Comparison of ENCODE assay signal across 23 cellular contexts in genomic region chr2:189453998-189454397, GRCh38. TPM values are rescaled to one million over a fixed set of nuclear protein-coding genes. Genes with fewer than 3 reads are reported as not detected.
DNase-seq lines count a peak whose midpoint lies in the region; ATAC-seq and TF ChIP-seq lines count a peak whose summit lies in the region.
"Had no signal": no experiment of that assay in that cellular context is flagged by ENCODE, and none has a peak within 500 bp of the region (broad histone marks: within the 10 kb centered on the region; RNA-seq: fewer than 3 reads in every experiment).

No MANE protein-coding gene starts in this region.

- H3K27ac ChIP-seq in testis = no peak overlapping the region
- H3K27ac ChIP-seq: HL-60 had no signal

- no peak for ATAC-seq in activated T-cell treated with anti-CD3 and anti-CD28 coated beads, Interleukin-2, amount 50 U/mL, for 4 hours
- no peak for ATAC-seq in activated T-helper 17 cell treated with anti-CD3 and anti-CD28 coated beads, Interleukin-2, amount 50 U/mL, for 72 hours (replicated peaks)
- ATAC-seq in GM21526 (IDR thresholded peaks at IDR 0.05; ENCODE audit: low FRiP score, unreplicated experiment) = no peak

- TF ChIP-seq CTCF in mesothelial cell of epicardium (IDR thresholded peaks at IDR 0.05; ENCODE audit: unreplicated experiment) = no peak
- TF ChIP-seq CTCF in testis (IDR thresholded peaks at IDR 0.05) = no peak
- TF ChIP-seq CTCF in lower leg skin (IDR thresholded peaks at IDR 0.05) = no peak

- H3K9me3 ChIP-seq in testis = no peaks in the 10 kb centered on the region
- H3K9me3 ChIP-seq: BE2C, Caco-2 had no signal

- peaks cover 16% of the 10 kb centered on the region for H3K4me1 Mint-ChIP-seq in activated T-cell treated with anti-CD3 and anti-CD28 coated beads, Interleukin-2, amount 50 U/mL, for 24 hours (ENCODE audit: low read depth)
- no peaks in the 10 kb centered on the region for H3K4me1 Mint-ChIP-seq in activated T-cell treated with anti-CD3 and anti-CD28 coated beads, Interleukin-2, amount 50 U/mL, for 4 hours (ENCODE audit: low read depth)
- no peaks in the 10 kb centered on the region for H3K4me1 Mint-ChIP-seq in activated T-helper 17 cell treated with anti-CD3 and anti-CD28 coated beads, Interleukin-2, amount 50 U/mL, for 72 hours
- no peaks in the 10 kb centered on the region for H3K4me1 Mint-ChIP-seq in mesothelial cell of epicardium

- intact Hi-C loops in testis (cut with DNase I; ENCODE audit: low total_unique reads) = no loop called here
- intact Hi-C loops in lower leg skin (cut with DNase I; ENCODE audit: low total_unique reads) = no loop called here

- H3K9me3 Mint-ChIP-seq in activated T-cell treated with anti-CD3 and anti-CD28 coated beads, Interleukin-2, amount 50 U/mL, for 24 hours = no peaks in the 10 kb centered on the region
- H3K9me3 Mint-ChIP-seq in activated T-cell treated with anti-CD3 and anti-CD28 coated beads, Interleukin-2, amount 50 U/mL, for 4 hours = no peaks in the 10 kb centered on the region
- no peaks in the 10 kb centered on the region for H3K9me3 Mint-ChIP-seq in activated T-helper 17 cell treated with anti-CD3 and anti-CD28 coated beads, Interleukin-2, amount 50 U/mL, for 72 hours
- H3K9me3 Mint-ChIP-seq in mesothelial cell of epicardium = no peaks in the 10 kb centered on the region
- H3K9me3 Mint-ChIP-seq: CD4-positive, alpha-beta T cell; HFFc6 had no signal

- 48 to 56% methylated on average over 2 of the region's 2 CpGs for WGBS in testis, 2 donors
- 70 to 83% methylated on average over 2 of the region's 2 CpGs for WGBS in lower leg skin, 2 donors

- H3K4me1 ChIP-seq in testis = peaks cover 3% of the 10 kb centered on the region
- H3K4me1 ChIP-seq: BE2C, Caco-2 had no signal

- no peaks in the 10 kb centered on the region for H3K36me3 ChIP-seq in testis (ENCODE audit: low read depth, missing control alignments)

- no peaks in the 10 kb centered on the region for H3K27me3 ChIP-seq in testis
- H3K27me3 ChIP-seq: BE2C had no signal

- H3K27ac Mint-ChIP-seq in activated T-cell treated with anti-CD3 and anti-CD28 coated beads, Interleukin-2, amount 50 U/mL, for 24 hours = peak overlapping the region; percentile 60
- H3K27ac Mint-ChIP-seq in activated T-helper 17 cell treated with anti-CD3 and anti-CD28 coated beads, Interleukin-2, amount 50 U/mL, for 72 hours = peak overlapping the region; percentile 8
- peak overlapping the region; percentile 5 for H3K27ac Mint-ChIP-seq in mesothelial cell of epicardium
- H3K27ac Mint-ChIP-seq: CD4-positive, alpha-beta T cell; HFFc6 had no signal

- no peak for DNase-seq in activated T-cell treated with anti-CD3 and anti-CD28 coated beads, Interleukin-2, amount 50 U/mL, for 24 hours
- DNase-seq in activated T-cell treated with anti-CD3 and anti-CD28 coated beads, Interleukin-2, amount 50 U/mL, for 4 hours = no peak
- DNase-seq in mesothelial cell of epicardium (ENCODE audit: low spot score in 2 of 2, unreplicated experiment in 2 of 2) (no peak), testis (peak; percentile 19), lower leg skin (ENCODE audit: low spot score in 2 of 2) (no peak), C1 segment of cervical spinal cord (lab: John Stamatoyannopoulos, UW) (no peak)
- DNase-seq: 8988T; BE2C; Caco-2; CD4-positive, alpha-beta T cell; GDM1; H7; HFFc6; IMR-90; NCI-H1417 treated with DMSO at 0.1 percent for 48 hours; NCI-H187 treated with DMSO at 0.1 percent for 48 hours; NCI-H2227 treated with DMSO at 0.1 percent for 48 hours; NCI-H510A treated with DMSO at 0.1 percent for 48 hours; NCI-H774; OCI-M1 had no signal

- H3K4me3 Mint-ChIP-seq in activated T-cell treated with anti-CD3 and anti-CD28 coated beads, Interleukin-2, amount 50 U/mL, for 24 hours = no peak overlapping the region
- no peak overlapping the region for H3K4me3 Mint-ChIP-seq in activated T-cell treated with anti-CD3 and anti-CD28 coated beads, Interleukin-2, amount 50 U/mL, for 4 hours
- H3K4me3 Mint-ChIP-seq in activated T-helper 17 cell treated with anti-CD3 and anti-CD28 coated beads, Interleukin-2, amount 50 U/mL, for 72 hours = no peak overlapping the region
- H3K4me3 Mint-ChIP-seq in mesothelial cell of epicardium = no peak overlapping the region
- H3K4me3 Mint-ChIP-seq: CD4-positive, alpha-beta T cell; HFFc6 had no signal

- H3K27me3 Mint-ChIP-seq in activated T-cell treated with anti-CD3 and anti-CD28 coated beads, Interleukin-2, amount 50 U/mL, for 24 hours = no peaks in the 10 kb centered on the region
- no peaks in the 10 kb centered on the region for H3K27me3 Mint-ChIP-seq in activated T-cell treated with anti-CD3 and anti-CD28 coated beads, Interleukin-2, amount 50 U/mL, for 4 hours (ENCODE audit: low read depth)
- H3K27me3 Mint-ChIP-seq in activated T-helper 17 cell treated with anti-CD3 and anti-CD28 coated beads, Interleukin-2, amount 50 U/mL, for 72 hours = no peaks in the 10 kb centered on the region
- no peaks in the 10 kb centered on the region for H3K27me3 Mint-ChIP-seq in mesothelial cell of epicardium (ENCODE audit: low read depth)
- H3K27me3 Mint-ChIP-seq: CD4-positive, alpha-beta T cell had no signal

- peaks cover 64% of the 10 kb centered on the region for H3K36me3 Mint-ChIP-seq in activated T-cell treated with anti-CD3 and anti-CD28 coated beads, Interleukin-2, amount 50 U/mL, for 24 hours (ENCODE audit: low read depth)
- H3K36me3 Mint-ChIP-seq in activated T-cell treated with anti-CD3 and anti-CD28 coated beads, Interleukin-2, amount 50 U/mL, for 4 hours (ENCODE audit: insufficient read depth) = peaks cover 49% of the 10 kb centered on the region
- peaks cover 100% of the 10 kb centered on the region for H3K36me3 Mint-ChIP-seq in activated T-helper 17 cell treated with anti-CD3 and anti-CD28 coated beads, Interleukin-2, amount 50 U/mL, for 72 hours (ENCODE audit: low read depth)
- peaks cover 48% of the 10 kb centered on the region for H3K36me3 Mint-ChIP-seq in mesothelial cell of epicardium

- TF ChIP-seq POLR2A in testis (IDR thresholded peaks at IDR 0.05) (no peak), lower leg skin (IDR thresholded peaks at IDR 0.05) (no peak)

- no peak overlapping the region for H3K4me3 ChIP-seq in testis
- H3K4me3 ChIP-seq in lower leg skin (ENCODE audit: low read depth, poor library complexity, severe bottlenecking) = no peak overlapping the region

RNA-seq across cellular contexts. Expression of gene WDR75, which starts 12.7 kb away (rescaled TPM):
- total RNA-seq in activated T-cell treated with anti-CD3 and anti-CD28 coated beads, Interleukin-2, amount 50 U/mL, for 4 hours = 100 to 1,000 TPM; 150 to 177 (median 160) TPM
- 10 to 100 TPM; 44.5 to 46.5 TPM for total RNA-seq in activated T-helper 17 cell treated with anti-CD3 and anti-CD28 coated beads, Interleukin-2, amount 50 U/mL, for 72 hours
- total RNA-seq in mesothelial cell of epicardium (58.2 to 61.4 TPM (median 60.7 TPM) in 3 replicates), testis (10 to 100 TPM; 35.0 to 38.1 TPM), lower leg skin (10 to 100 TPM; 20.8 to 38.1 (median 26.4) TPM)
- 21.5 TPM for polyA plus RNA-seq in testis (ENCODE audit: insufficient read depth, low read depth, low replicate concordance)

Comparison
In these comparisons a context has a peak if more than half of its experiments do, and no peak if none do; other contexts are left out.
1. H3K27ac Mint-ChIP-seq: peak in every context shown above with its lines; median percentile 60 in activated T-cell treated with anti-CD3 and anti-CD28 coated beads, Interleukin-2, amount 50 U/mL, for 24 hours; 8 in activated T-helper 17 cell treated with anti-CD3 and anti-CD28 coated beads, Interleukin-2, amount 50 U/mL, for 72 hours; 5 in mesothelial cell of epicardium.